Comparison of ENCODE assay signal across 10 cellular contexts in the genomic region with DNA sequence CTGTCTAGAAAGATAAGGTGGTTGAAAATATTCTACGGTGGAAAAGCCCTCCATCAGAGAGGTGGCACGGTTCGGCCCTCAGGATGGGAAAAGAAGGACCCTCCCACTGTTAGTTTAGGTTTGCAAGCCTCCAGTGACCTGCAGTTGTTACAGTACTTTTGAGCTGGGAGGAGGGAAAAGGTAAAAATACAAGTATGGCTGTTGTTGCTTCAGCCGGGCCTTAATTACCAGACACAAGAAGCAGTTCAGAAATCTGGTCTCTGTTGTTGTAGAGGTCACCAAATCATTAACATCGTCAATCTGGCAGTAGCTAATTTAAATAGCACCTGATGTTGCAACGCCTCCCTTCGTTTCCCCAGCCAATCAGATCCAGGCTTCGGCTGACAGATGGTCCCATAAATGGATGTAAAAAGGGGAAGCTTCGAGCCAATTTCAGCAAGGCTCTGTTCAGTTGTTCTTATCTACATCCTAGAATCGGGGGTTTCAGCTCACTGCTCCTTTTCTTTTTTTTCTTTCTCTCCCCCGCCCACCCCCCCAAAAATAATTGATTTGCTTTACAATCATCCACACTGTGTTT. TPM values are rescaled to one million over a fixed set of nuclear protein-coding genes. Genes with fewer than 3 reads are reported as not detected.
DNase-seq lines count a peak whose midpoint lies in the region; ATAC-seq lines count a peak whose summit lies in the region.
"Had no signal": no experiment of that assay in that cellular context is flagged by ENCODE, and none has a peak within 500 bp of the region (broad histone marks: within the 10 kb centered on the region; RNA-seq: fewer than 3 reads in every experiment).

A gene (plus strand): TSS at position 424 of the 577 bp plus-strand sequence. CDS start 270 bp downstream, outside the sequence.

- H3K36me3 Mint-ChIP-seq in activated T-cell treated with anti-CD3 and anti-CD28 coated beads, Interleukin-2, amount 50 U/mL, for 24 hours (ENCODE audit: low read depth): no peaks in the 10 kb centered on the region
- H3K36me3 Mint-ChIP-seq: IgD-negative memory B cell had no signal

- peak within 1 kb of the TSS; percentile 78 for H3K27ac ChIP-seq in cingulate gyrus (ENCODE audit: low read depth, low read length)
- peak within 1 kb of the TSS; percentile 55 for H3K27ac ChIP-seq in temporal lobe (ENCODE audit: low read depth, low read length)

- H3K4me1 Mint-ChIP-seq in activated T-cell treated with anti-CD3 and anti-CD28 coated beads, Interleukin-2, amount 50 U/mL, for 24 hours (ENCODE audit: low read depth): peaks cover 18% of the 10 kb centered on the region

- no peak for DNase-seq in activated T-cell treated with anti-CD3 and anti-CD28 coated beads, Interleukin-2, amount 50 U/mL, for 24 hours
- DNase-seq in activated T-cell treated with anti-CD3 and anti-CD28 coated beads for 4 hours (no peak), NCI-H748 treated with DMSO at 0.1 percent for 48 hours (lab: John Stamatoyannopoulos, UW) (peak; percentile 98), T-helper 9 cell (no peak), Kasumi-1 (lab: John Stamatoyannopoulos, UW) (no peak)
- DNase-seq: activated naive CD4-positive, alpha-beta T cell treated with anti-CD3 and anti-CD28 coated beads, Interleukin-2, amount 50 U/mL, for 16 hours had no signal

- H3K9me3 Mint-ChIP-seq in activated T-cell treated with anti-CD3 and anti-CD28 coated beads, Interleukin-2, amount 50 U/mL, for 24 hours: no peaks in the 10 kb centered on the region

- peaks cover 58% of the 10 kb centered on the region for H3K27me3 Mint-ChIP-seq in activated T-cell treated with anti-CD3 and anti-CD28 coated beads, Interleukin-2, amount 50 U/mL, for 24 hours

- peak within 1 kb of the TSS; percentile 51 for H3K4me3 Mint-ChIP-seq in activated T-cell treated with anti-CD3 and anti-CD28 coated beads, Interleukin-2, amount 50 U/mL, for 24 hours

- ATAC-seq in GM19455 (IDR thresholded peaks at IDR 0.05; ENCODE audit: unreplicated experiment): no peak

- no peak within 1 kb of the TSS for H3K27ac Mint-ChIP-seq in activated T-cell treated with anti-CD3 and anti-CD28 coated beads, Interleukin-2, amount 50 U/mL, for 24 hours

RNA-seq across cellular contexts. Expression of the gene that starts here (rescaled TPM):
- total RNA-seq in temporal lobe: 78.2 TPM
